Comparison of ENCODE assay signal across 10 cellular contexts in the genomic region with DNA sequence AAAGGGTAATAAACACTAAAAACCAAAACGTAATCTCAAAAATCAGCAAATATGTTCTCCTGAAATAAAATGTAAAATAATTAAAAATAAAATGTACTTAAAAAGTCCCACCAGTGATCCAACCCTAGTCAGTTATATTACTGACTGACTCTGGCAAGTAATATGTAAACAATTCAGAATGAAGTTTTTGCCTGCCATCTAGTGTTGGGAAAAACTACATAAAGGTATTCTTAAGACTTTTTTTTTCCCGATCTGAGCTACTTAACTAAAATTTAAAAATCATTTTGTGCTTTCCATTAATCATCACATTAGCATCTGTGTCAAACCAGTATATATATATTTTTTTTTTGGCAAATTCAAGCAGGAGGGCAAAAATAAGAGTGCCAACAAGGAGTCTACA. TPM values are rescaled to one million over a fixed set of nuclear protein-coding genes. Genes with fewer than 3 reads are reported as not detected.
A peak's percentile ranks its signal among the peaks of the same experiment; 100 is the strongest.
DNase-seq lines count a peak whose midpoint lies in the region; ATAC-seq, FAIRE-seq and TF ChIP-seq lines count a peak whose summit lies in the region.
"Had no signal": no experiment of that assay in that cellular context is flagged by ENCODE, and none has a peak within 500 bp of the region (broad histone marks: within the 10 kb centered on the region; RNA-seq: fewer than 3 reads in every experiment).

No MANE protein-coding gene starts in this region.

- 83% methylated on average over 2 of the region's 2 CpGs for WGBS in HepG2 (ENCODE audit: low lambda C conversion rate)

- H4K20me1 ChIP-seq in HepG2 (ENCODE audit: insufficient read depth, low read length), result no peaks in the 10 kb centered on the region

- FAIRE-seq in HepG2 (lab: Jason Lieb, UNC), result no peak

- in situ Hi-C loops in astrocyte of the spinal cord (cut with HindIII; ENCODE audit: low sequenced_read_pairs), result no loop called here
- in situ Hi-C loops in HepG2 (cut with HindIII; ENCODE audit: extremely low pct_ligation_motif_present, low pct_unique_long_range_greater_than_20kb), result loop anchor here (25.0 kb wide), 1 partner anchor 553 kb away; the partner anchor contains the start of gene PARM1

- no peak for TF ChIP-seq RAD21 in HepG2 (CRISPR knock-in tag; IDR thresholded peaks at IDR 0.05)

- intact Hi-C loops in HepG2 (cut with micrococcal nuclease; ENCODE audit: unreplicated experiment), result loop anchor here (10.0 kb wide), 1 partner anchor 615 kb away; no protein-coding TSS in a partner anchor

- H3K4me3 ChIP-seq in BJ (ENCODE audit: low read depth, low read length) (no peak overlapping the region), astrocyte of the spinal cord (ENCODE audit: low read depth, low read length) (no peak overlapping the region), HepG2 (replicated peaks in 1 of 3; ENCODE audit: insufficient read depth in 1 of 3, low read depth in 2 of 3, low read length in 3 of 3) (no peak overlapping the region)

- peaks cover 4% of the 10 kb centered on the region for H3K36me3 ChIP-seq in BJ (ENCODE audit: control insufficient read depth, insufficient read depth, low read length)
- peaks cover 6 to 29% of the 10 kb centered on the region in 2 experiments for H3K36me3 ChIP-seq in HepG2 (replicated peaks in 1 of 2; ENCODE audit: control insufficient read depth in 1 of 2, insufficient read depth in 2 of 2, low read length in 2 of 2)

- H3K27ac ChIP-seq in HepG2 (ENCODE audit: extremely low read length, insufficient read depth, low read length), result no peak overlapping the region

- H3K4me2 ChIP-seq in HepG2 (ENCODE audit: low read depth, low read length), result no peak overlapping the region

- no peak overlapping the region for H3K9ac ChIP-seq in HepG2 (ENCODE audit: insufficient read depth, low read depth, low read length)

- H3K9me3 ChIP-seq in HepG2 (ENCODE audit: low read length), result no peaks in the 10 kb centered on the region

- peak; percentile 41; the same call in 1 of the 3 replicates for ATAC-seq in HepG2
- ATAC-seq in HG03571 (IDR thresholded peaks at IDR 0.05; ENCODE audit: unreplicated experiment), result no peak
- no peak for ATAC-seq in HG03460 (IDR thresholded peaks at IDR 0.05; ENCODE audit: unreplicated experiment)
- ATAC-seq in HG02973 (IDR thresholded peaks at IDR 0.05; ENCODE audit: unreplicated experiment), result no peak
- ATAC-seq: activated CD8-positive, alpha-beta T cell treated with anti-CD3 and anti-CD28 coated beads, Interleukin-2, amount 10 ng/mL, durations not matched to agents 7 days and 5 days had no signal

- H3K4me1 ChIP-seq in HepG2 (ENCODE audit: insufficient read depth, low read length), result peaks cover 5% of the 10 kb centered on the region

- CTCF ChIA-PET in BJ (lab: Yijun Ruan, JAX), result interaction anchor here (0.7 to 1.0 kb wide), 3 partner anchors 9 to 359 kb away, joined by 3 read pairs; no protein-coding TSS in a partner anchor
- CTCF ChIA-PET in HepG2 (lab: Yijun Ruan, JAX; ENCODE audit: low intra/inter-chr PET ratio, low total read pairs), result interaction anchor here (1.0 to 1.2 kb wide), 2 partner anchors 558 to 615 kb away, joined by 3 read pairs; partner anchors contain the start of gene PARM1

- no peaks in the 10 kb centered on the region for H3K79me2 ChIP-seq in HepG2 (ENCODE audit: insufficient read depth, low read length)

- no peak overlapping the region for H2AFZ ChIP-seq in HepG2 (ENCODE audit: low read length)

- TF ChIP-seq EP300 in HepG2 (IDR thresholded peaks at IDR 0.05; ENCODE audit: low read depth in 2 of 2, low read length in 2 of 2) (no peak), HepG2 (CRISPR knock-in tag; IDR thresholded peaks at IDR 0.05; ENCODE audit: borderline replicate concordance) (no peak)

- H3K27me3 ChIP-seq in BJ (ENCODE audit: control insufficient read depth, insufficient read depth, low read length) (no peaks in the 10 kb centered on the region), HepG2 (ENCODE audit: control insufficient read depth in 1 of 2, insufficient read depth in 2 of 2, low read length in 2 of 2) (no peaks in the 10 kb centered on the region)

- no peak for TF ChIP-seq POLR2A in HepG2 (IDR thresholded peaks at IDR 0.05; ENCODE audit: insufficient read depth in 1 of 2, low read depth in 2 of 2, low read length in 2 of 2)

- POLR2A ChIA-PET in BJ (lab: Charles Lee) (no interaction called here), HepG2 (lab: Yijun Ruan, JAX) (interaction anchor here (1.2 kb wide), 1 partner anchor 24 kb away, joined by 4 read pairs; the partner anchor contains the start of genes RCHY1 and THAP6)

- BruUV-seq in HepG2 (replicated peaks; lab: Mats Ljungman, UMichigan), result TSS peak; percentile 4

- DNase-seq in BJ (ENCODE audit: low read depth) (no peak), LHCN-M2 (ENCODE audit: low read depth) (peak; percentile 43), astrocyte of the spinal cord (ENCODE audit: low read depth, low spot score) (peak; percentile 48), HepG2 (ENCODE audit: low spot score) (no peak), SK-N-DZ (ENCODE audit: low spot score) (no peak)
- DNase-seq: activated CD8-positive, alpha-beta T cell treated with anti-CD3 and anti-CD28 coated beads, Interleukin-2, amount 10 ng/mL, durations not matched to agents 7 days and 5 days; NCI-H446 treated with DMSO at 0.1 percent for 48 hours had no signal

- TF ChIP-seq CTCF in BJ (IDR thresholded peaks at IDR 0.05; ENCODE audit: insufficient read depth, low read depth, low read length), result peak; percentile 17
- TF ChIP-seq CTCF in astrocyte of the spinal cord (IDR thresholded peaks at IDR 0.05; ENCODE audit: low read depth, low read length), result peak; percentile 24
- TF ChIP-seq CTCF in HepG2 (CRISPR knock-in tag; IDR thresholded peaks at IDR 0.05), result peak; percentile 32

TF ChIP-seq in HepG2, 621 proteins besides CTCF, POLR2A, EP300 and RAD21:
- TF ChIP-seq STAG1 (CRISPR knock-in tag; IDR thresholded peaks at IDR 0.05) (peak; percentile 28; the same call in 1 of the 2 replicates), PHF21A (CRISPR knock-in tag; IDR thresholded peaks at IDR 0.05) (no peak)

RNA-seq across cellular contexts. Expression of gene RCHY1, which starts 24.0 kb away (rescaled TPM):
- polyA plus RNA-seq in BJ (2011; rRNA removed), result 11.0 and 19.4 TPM in 2 replicates
- 6.2 and 10.6 TPM in 2 replicates for polyA minus RNA-seq in BJ (2011; rRNA and poly(A)+ RNA removed)
- 31.1 and 54.6 TPM in 2 replicates for total RNA-seq in LHCN-M2 (2014; rRNA removed)
- 28.5 TPM for polyA plus RNA-seq in LHCN-M2 (2012)
- total RNA-seq in HepG2 (2016; rRNA removed; fragmentation: Illumina TruSeq; extraction: Trizol), result 30.5 and 42.6 TPM in 2 replicates
- total RNA-seq in HepG2 (2016; cell fraction: cytosol; rRNA removed; fragmentation: Illumina TruSeq; extraction: Trizol; ENCODE audit: low read depth), result 8.6 and 10.4 TPM in 2 replicates
- total RNA-seq in HepG2 (2016; cell fraction: insoluble cytoplasmic fraction; rRNA removed; fragmentation: Illumina TruSeq; extraction: Trizol), result 29.9 and 42.5 TPM in 2 replicates
- total RNA-seq in HepG2 (2016; cell fraction: membrane; rRNA removed; fragmentation: Illumina TruSeq; extraction: Trizol), result 18.6 and 21.8 TPM in 2 replicates
- total RNA-seq in HepG2 (2016; cell fraction: nucleus; rRNA removed; fragmentation: Illumina TruSeq; extraction: Trizol), result 18.1 and 19.9 TPM in 2 replicates
- 14.6 and 19.9 TPM in 2 replicates for polyA plus RNA-seq in HepG2 (2011; rRNA removed)
- polyA plus RNA-seq in HepG2 (2011; cell fraction: cytosol; rRNA removed), result 9.2 and 15.7 TPM in 2 replicates
- polyA plus RNA-seq in HepG2 (2011; cell fraction: nucleus; rRNA removed), result 5.9 and 8.6 TPM in 2 replicates
- polyA plus RNA-seq in HepG2 (2012), result 22.4 and 27.0 TPM in 2 replicates
- 10.5 and 12.8 TPM in 2 replicates for polyA plus RNA-seq in HepG2 (2016; cell fraction: cytosol; fragmentation: Illumina TruSeq; extraction: Trizol; ENCODE audit: low read depth)
- 41.6 and 44.8 TPM in 2 replicates for polyA plus RNA-seq in HepG2 (2016; cell fraction: insoluble cytoplasmic fraction; fragmentation: Illumina TruSeq; extraction: Trizol; ENCODE audit: low read depth)
- polyA plus RNA-seq in HepG2 (2016; cell fraction: membrane; fragmentation: Illumina TruSeq; extraction: Trizol; ENCODE audit: low read depth), result 17.8 and 18.6 TPM in 2 replicates
- polyA plus RNA-seq in HepG2 (2016; cell fraction: nucleus; fragmentation: Illumina TruSeq; extraction: Trizol; ENCODE audit: insufficient read depth, low read depth), result 23.2 and 25.5 TPM in 2 replicates
- 4.7 and 5.4 TPM in 2 replicates for polyA minus RNA-seq in HepG2 (2011; rRNA and poly(A)+ RNA removed; ENCODE audit: low replicate concordance)
- polyA minus RNA-seq in HepG2 (2011; cell fraction: cytosol; rRNA and poly(A)+ RNA removed), result 5.6 and 8.5 TPM in 2 replicates
- 28.8 and 29.8 TPM in 2 replicates for polyA minus RNA-seq in HepG2 (2011; cell fraction: nucleus; rRNA and poly(A)+ RNA removed)
- 11.0 and 22.0 TPM in 2 replicates for polyA plus RNA-seq in SK-N-DZ (2014; cell fraction: cytosol; rRNA removed)
- polyA plus RNA-seq in SK-N-DZ (2014; cell fraction: nucleus; rRNA removed), result 7.2 and 24.2 TPM in 2 replicates

RNA-seq across cellular contexts. Expression of gene THAP6, which starts 24.1 kb away (rescaled TPM):
- 7.3 and 12.4 TPM in 2 replicates for polyA plus RNA-seq in BJ (2011; rRNA removed)
- 6.2 and 7.1 TPM in 2 replicates for polyA minus RNA-seq in BJ (2011; rRNA and poly(A)+ RNA removed)
- 16.5 and 18.5 TPM in 2 replicates for total RNA-seq in LHCN-M2 (2014; rRNA removed)
- polyA plus RNA-seq in LHCN-M2 (2012), result 2.7 TPM
- 9.3 and 10.6 TPM in 2 replicates for total RNA-seq in HepG2 (2016; rRNA removed; fragmentation: Illumina TruSeq; extraction: Trizol)
- 1.7 and 1.8 TPM in 2 replicates for total RNA-seq in HepG2 (2016; cell fraction: cytosol; rRNA removed; fragmentation: Illumina TruSeq; extraction: Trizol; ENCODE audit: low read depth)
- 8.6 and 13.2 TPM in 2 replicates for total RNA-seq in HepG2 (2016; cell fraction: insoluble cytoplasmic fraction; rRNA removed; fragmentation: Illumina TruSeq; extraction: Trizol)
- 5.3 and 6.3 TPM in 2 replicates for total RNA-seq in HepG2 (2016; cell fraction: membrane; rRNA removed; fragmentation: Illumina TruSeq; extraction: Trizol)
- total RNA-seq in HepG2 (2016; cell fraction: nucleus; rRNA removed; fragmentation: Illumina TruSeq; extraction: Trizol), result 17.5 and 22.6 TPM in 2 replicates
- polyA plus RNA-seq in HepG2 (2011; rRNA removed), result 14.4 and 14.7 TPM in 2 replicates
- polyA plus RNA-seq in HepG2 (2011; cell fraction: cytosol; rRNA removed), result 3.2 and 3.9 TPM in 2 replicates
- 20.7 and 26.6 TPM in 2 replicates for polyA plus RNA-seq in HepG2 (2011; cell fraction: nucleus; rRNA removed)
- polyA plus RNA-seq in HepG2 (2012), result 8.7 and 8.8 TPM in 2 replicates
- 1.7 and 1.9 TPM in 2 replicates for polyA plus RNA-seq in HepG2 (2016; cell fraction: cytosol; fragmentation: Illumina TruSeq; extraction: Trizol; ENCODE audit: low read depth)
- polyA plus RNA-seq in HepG2 (2016; cell fraction: insoluble cytoplasmic fraction; fragmentation: Illumina TruSeq; extraction: Trizol; ENCODE audit: low read depth), result 7.0 and 7.6 TPM in 2 replicates
- 3.2 and 3.3 TPM in 2 replicates for polyA plus RNA-seq in HepG2 (2016; cell fraction: membrane; fragmentation: Illumina TruSeq; extraction: Trizol; ENCODE audit: low read depth)
- polyA plus RNA-seq in HepG2 (2016; cell fraction: nucleus; fragmentation: Illumina TruSeq; extraction: Trizol; ENCODE audit: insufficient read depth, low read depth), result 19.8 and 22.2 TPM in 2 replicates
- 6.8 and 8.8 TPM in 2 replicates for polyA minus RNA-seq in HepG2 (2011; rRNA and poly(A)+ RNA removed; ENCODE audit: low replicate concordance)
- 5.9 and 6.3 TPM in 2 replicates for polyA minus RNA-seq in HepG2 (2011; cell fraction: cytosol; rRNA and poly(A)+ RNA removed)
- polyA minus RNA-seq in HepG2 (2011; cell fraction: nucleus; rRNA and poly(A)+ RNA removed), result 49.4 and 58.6 TPM in 2 replicates
- polyA plus RNA-seq in SK-N-DZ (2014; cell fraction: cytosol; rRNA removed), result 14.9 and 15.4 TPM in 2 replicates
- polyA plus RNA-seq in SK-N-DZ (2014; cell fraction: nucleus; rRNA removed), result 31.8 and 34.4 TPM in 2 replicates

Comparison
In these comparisons a context has a peak if more than half of its experiments do, and no peak if none do; other contexts are left out.
1. DNase-seq: peak in LHCN-M2 (single experiment) and astrocyte of the spinal cord (single experiment); none in BJ (single experiment), HepG2 (single experiment) and SK-N-DZ (single experiment).
2. Peak in every context shown above with its lines, with median percentiles within 50 percentile points of each other: CTCF ChIP-seq.